In genomic region chr20:2104236-2104635, GRCh38 we compare ENCODE assay signal across 8 cellular contexts. TPM values are rescaled to one million over a fixed set of nuclear protein-coding genes. Genes with fewer than 3 reads are reported as not detected.
A peak's percentile ranks its signal among the peaks of the same experiment; 100 is the strongest.
DNase-seq lines count a peak whose midpoint lies in the region; ATAC-seq and TF ChIP-seq lines count a peak whose summit lies in the region.

No MANE protein-coding gene starts in this region.

- no peak overlapping the region for H2BK12ac ChIP-seq in neuronal stem cell (ENCODE audit: low read length)

- no peak overlapping the region for H3K23ac ChIP-seq in neuronal stem cell (ENCODE audit: low read depth, low read length, poor library complexity)

- H3K18ac ChIP-seq in neuronal stem cell (ENCODE audit: low read length) = no peak overlapping the region

- peaks cover 9% of the 10 kb centered on the region for H3K79me1 ChIP-seq in neuronal stem cell (ENCODE audit: low read depth, low read length)

- H3K9me3 ChIP-seq in RWPE2 (ENCODE audit: severe bottlenecking) (no peaks in the 10 kb centered on the region), esophagus squamous epithelium (no peaks in the 10 kb centered on the region), psoas muscle (no peaks in the 10 kb centered on the region), neuronal stem cell (replicated peaks in 1 of 2; ENCODE audit: control insufficient read depth in 2 of 2, insufficient read depth in 1 of 2, low read depth in 1 of 2, low read length in 2 of 2) (no peaks in the 10 kb centered on the region)

- H3K4me3 ChIP-seq in GM12864 (ENCODE audit: low read depth, low read length) = peak overlapping the region; percentile 90; the same call in 1 of the 2 replicates
- H3K4me3 ChIP-seq in RWPE2 (ENCODE audit: severe bottlenecking) = peak overlapping the region; percentile 94
- peak overlapping the region; percentile 81 to 93 (median 85) for H3K4me3 ChIP-seq in esophagus squamous epithelium
- H3K4me3 ChIP-seq in psoas muscle = peak overlapping the region; percentile 93
- H3K4me3 ChIP-seq in neuronal stem cell (ENCODE audit: low read length in 2 of 2) = peak overlapping the region in 1 of 2 donors; percentile 96

- DNase-seq in GM12864 (ENCODE audit: low read depth) (no peak), RWPE2 (ENCODE audit: low spot score) (no peak), esophagus squamous epithelium (lab: John Stamatoyannopoulos, UW) (no peak), psoas muscle (no peak), neuronal stem cell (ENCODE audit: low spot score) (no peak), NCI-H69 (lab: John Stamatoyannopoulos, UW) (no peak), NCI-H226 (no peak)

- intact Hi-C loops in esophagus squamous epithelium (cut with DNase I) = no loop called here
- intact Hi-C loops in psoas muscle (cut with DNase I) = loop anchor here (5.0 to 10.0 kb wide), 2 partner anchors 38 to 209 kb away; partner anchors contain the start of gene SIRPA (in 2 of the 2)

- TF ChIP-seq CTCF in GM12864 (IDR thresholded peaks at IDR 0.05; ENCODE audit: low read depth, low read length, missing control alignments) (no peak), RWPE2 (IDR thresholded peaks at IDR 0.05; ENCODE audit: poor library complexity, severe bottlenecking) (no peak), esophagus squamous epithelium (IDR thresholded peaks at IDR 0.05) (no peak), psoas muscle (IDR thresholded peaks at IDR 0.05) (no peak)

- H3K4me1 ChIP-seq in RWPE2 (ENCODE audit: insufficient read depth, poor library complexity, severe bottlenecking) (peaks cover 17% of the 10 kb centered on the region), esophagus squamous epithelium (peaks cover 25 to 69% (median 47%) of the 10 kb centered on the region in 3 donors), psoas muscle (peaks cover 54% of the 10 kb centered on the region), neuronal stem cell (ENCODE audit: control insufficient read depth in 2 of 2, insufficient read depth in 1 of 2, low read depth in 1 of 2, low read length in 2 of 2) (peaks cover 3 to 14% of the 10 kb centered on the region in 2 donors)

- no peak overlapping the region for H3K9ac ChIP-seq in neuronal stem cell (ENCODE audit: low read depth, low read length, poor library complexity)

- H4K91ac ChIP-seq in neuronal stem cell (ENCODE audit: low read depth, low read length, poor library complexity) = no peak overlapping the region

- H3K27ac ChIP-seq in RWPE2 (ENCODE audit: poor library complexity, severe bottlenecking) = no peak overlapping the region
- H3K27ac ChIP-seq in esophagus squamous epithelium = peak overlapping the region in 2 of 4 donors; percentile 96 to 99
- peak overlapping the region; percentile 99 for H3K27ac ChIP-seq in psoas muscle
- H3K27ac ChIP-seq in neuronal stem cell (replicated peaks; ENCODE audit: low read length) = no peak overlapping the region

- H3K27me3 ChIP-seq in RWPE2 (ENCODE audit: insufficient read depth, poor library complexity, severe bottlenecking) (no peaks in the 10 kb centered on the region), esophagus squamous epithelium (no peaks in the 10 kb centered on the region), psoas muscle (ENCODE audit: insufficient read depth in 3 of 3, low read length in 2 of 3) (no peaks in the 10 kb centered on the region), neuronal stem cell (ENCODE audit: control insufficient read depth in 3 of 3, insufficient read depth in 3 of 3, low read depth in 1 of 3, low read length in 3 of 3) (no peaks in the 10 kb centered on the region)

- WGBS in esophagus squamous epithelium, 2 donors = 20 to 38% methylated on average over 8 of the region's 8 CpGs
- 33 to 43% (median 40%) methylated on average over 8 of the region's 8 CpGs for WGBS in psoas muscle, 3 donors
- WGBS in neuronal stem cell (ENCODE audit: extremely low coverage in 2 of 2, insufficient read length in 2 of 2, insufficient replicate concordance in 1 of 2), 2 donors = no CpG with 5 or more reads among the region's 8 CpGs

- no peak overlapping the region for H2BK15ac ChIP-seq in neuronal stem cell (ENCODE audit: low read length)

- TF ChIP-seq POLR2A in esophagus squamous epithelium (IDR thresholded peaks at IDR 0.05) = no peak

- no peak overlapping the region for H2AK5ac ChIP-seq in neuronal stem cell (ENCODE audit: low read depth, low read length)

- no peak overlapping the region for H3K4ac ChIP-seq in neuronal stem cell (ENCODE audit: low read length)

- H3K36me3 ChIP-seq in RWPE2 (ENCODE audit: low read depth) (peaks cover 35% of the 10 kb centered on the region), esophagus squamous epithelium (peaks cover 0 to 19% (median 0%) of the 10 kb centered on the region in 3 donors), psoas muscle (ENCODE audit: insufficient read depth in 1 of 2, low read depth in 1 of 2) (peaks cover 0 to 7% of the 10 kb centered on the region in 2 donors), neuronal stem cell (replicated peaks in 1 of 2; ENCODE audit: control insufficient read depth in 2 of 2, insufficient read depth in 2 of 2, low read length in 2 of 2) (peaks cover 15 to 49% of the 10 kb centered on the region in 2 donors)

- no peak overlapping the region for H2BK120ac ChIP-seq in neuronal stem cell (ENCODE audit: low read depth, low read length)

- H2AFZ ChIP-seq in neuronal stem cell (ENCODE audit: low read length) = no peak overlapping the region

- no peak overlapping the region for H2BK5ac ChIP-seq in neuronal stem cell (ENCODE audit: low read length)

- H3K4me2 ChIP-seq in neuronal stem cell (ENCODE audit: insufficient read depth, low read length, poor library complexity, severe bottlenecking) = no peak overlapping the region

- H3K14ac ChIP-seq in neuronal stem cell (ENCODE audit: low read length) = no peak overlapping the region

- ATAC-seq in RWPE2 (ENCODE audit: low read depth) = no peak
- no peak for ATAC-seq in psoas muscle
- ATAC-seq in GM18873 (IDR thresholded peaks at IDR 0.05; ENCODE audit: low FRiP score, unreplicated experiment) = no peak

- H4K8ac ChIP-seq in neuronal stem cell (ENCODE audit: low read depth, low read length) = no peak overlapping the region

RNA-seq across cellular contexts. Expression of gene STK35, which starts 2.6 kb away (rescaled TPM):
- total RNA-seq in esophagus squamous epithelium (10 to 100 TPM; 20.8 to 31.1 (median 26.1) TPM), psoas muscle (1 to 10 TPM; 4.8 to 8.3 (median 5.4) TPM)
- 1 to 10 TPM; 2.5 to 3.4 (median 2.7) TPM for polyA plus RNA-seq in psoas muscle
- polyA plus RNA-seq in neuronal stem cell (2013, experiment 1 of 2) = 25.6 TPM
- polyA plus RNA-seq in neuronal stem cell (2013, experiment 2 of 2) = 26.5 TPM
